ENCODE assay signal across 14 cellular contexts in genomic region chr9:130320697-130321080, GRCh38. TPM values are rescaled to one million over a fixed set of nuclear protein-coding genes. Genes with fewer than 3 reads are reported as not detected.
A peak's percentile ranks its signal among the peaks of the same experiment; 100 is the strongest.
DNase-seq lines count a peak whose midpoint lies in the region; TF ChIP-seq lines count a peak whose summit lies in the region.
"Had no signal": no experiment of that assay in that cellular context is flagged by ENCODE, and none has a peak within 500 bp of the region (broad histone marks: within the 10 kb centered on the region; RNA-seq: fewer than 3 reads in every experiment).

No MANE protein-coding gene starts in this region.

- no peak overlapping the region for H3K27ac Mint-ChIP-seq in Calu3 (ENCODE audit: unreplicated experiment)
- H3K27ac Mint-ChIP-seq: activated CD4-positive, alpha-beta T cell treated with anti-CD3 and anti-CD28 coated beads for 36 hours; activated T-helper 2 cell treated with anti-CD3 and anti-CD28 coated beads, Interferon-gamma antibody, Interleukin-2, Interleukin-4, amounts not matched to agents 10 μg/mL and 5 μg/mL and 100 μg/mL, durations not matched to agents 14 hours and 24 hours and 36 hours; mesothelial cell of epicardium had no signal

- no peak overlapping the region for H3K4me3 Mint-ChIP-seq in Calu3 (ENCODE audit: low read depth, unreplicated experiment)
- H3K4me3 Mint-ChIP-seq: activated CD4-positive, alpha-beta T cell treated with anti-CD3 and anti-CD28 coated beads for 36 hours; mesothelial cell of epicardium had no signal

- no peak overlapping the region for H4K8ac ChIP-seq in neuronal stem cell (ENCODE audit: low read depth, low read length)

- no peak overlapping the region for H2BK5ac ChIP-seq in neuronal stem cell (ENCODE audit: low read length)

- no peak overlapping the region for H2AFZ ChIP-seq in neuronal stem cell (ENCODE audit: low read length)

- H3K4me2 ChIP-seq in neuronal stem cell (ENCODE audit: insufficient read depth, low read length, poor library complexity, severe bottlenecking): no peak overlapping the region

- peak overlapping the region; percentile 27 for H3K18ac ChIP-seq in neuronal stem cell (ENCODE audit: low read length)

- no CpG with 5 or more reads among the region's 18 CpGs for WGBS in neuronal stem cell (ENCODE audit: extremely low coverage in 2 of 2, insufficient read length in 2 of 2, insufficient replicate concordance in 1 of 2), 2 donors

- H3K4ac ChIP-seq in neuronal stem cell (ENCODE audit: low read length): no peak overlapping the region

- H2AK5ac ChIP-seq in neuronal stem cell (ENCODE audit: low read depth, low read length): no peak overlapping the region

- H2BK12ac ChIP-seq in neuronal stem cell (ENCODE audit: low read length): peak overlapping the region; percentile 6

- H3K4me3 ChIP-seq in neuronal stem cell (ENCODE audit: low read length in 2 of 2): no peak overlapping the region
- H3K4me3 ChIP-seq: SJCRH30, tibial artery had no signal

- H3K27ac ChIP-seq in neuronal stem cell (replicated peaks; ENCODE audit: low read length): no peak overlapping the region
- H3K27ac ChIP-seq: C4-2B, SJCRH30 had no signal

- TF ChIP-seq POLR2A in erythroblast (IDR thresholded peaks at IDR 0.05; ENCODE audit: low read length): no peak

- no peaks in the 10 kb centered on the region for H3K4me1 Mint-ChIP-seq in Calu3 (ENCODE audit: low read depth, unreplicated experiment)
- H3K4me1 Mint-ChIP-seq: activated CD4-positive, alpha-beta T cell treated with anti-CD3 and anti-CD28 coated beads for 36 hours had no signal

- intact Hi-C loops in Calu3 (cut with micrococcal nuclease; ENCODE audit: unreplicated experiment): no loop called here

- H3K9ac ChIP-seq in neuronal stem cell (ENCODE audit: low read depth, low read length, poor library complexity): no peak overlapping the region

- BruUV-seq in Calu3 (replicated peaks; lab: Mats Ljungman, UMichigan): no TSS peak

- peak overlapping the region; percentile 58 for H2BK15ac ChIP-seq in neuronal stem cell (ENCODE audit: low read length)

- no peaks in the 10 kb centered on the region for H3K36me3 ChIP-seq in neuronal stem cell (replicated peaks in 1 of 2; ENCODE audit: control insufficient read depth in 2 of 2, insufficient read depth in 2 of 2, low read length in 2 of 2)
- H3K36me3 ChIP-seq: SJCRH30, tibial artery had no signal

- H4K91ac ChIP-seq in neuronal stem cell (ENCODE audit: low read depth, low read length, poor library complexity): no peak overlapping the region

- peaks cover 0 to 78% (median 0%) of the 10 kb centered on the region in 3 experiments for H3K27me3 ChIP-seq in neuronal stem cell (ENCODE audit: control insufficient read depth in 3 of 3, insufficient read depth in 3 of 3, low read depth in 1 of 3, low read length in 3 of 3)
- H3K27me3 ChIP-seq: SJCRH30 had no signal

- H2BK120ac ChIP-seq in neuronal stem cell (ENCODE audit: low read depth, low read length): no peak overlapping the region

- H3K79me1 ChIP-seq in neuronal stem cell (ENCODE audit: low read depth, low read length): no peaks in the 10 kb centered on the region

- H3K36me3 Mint-ChIP-seq in Calu3 (ENCODE audit: insufficient read depth, unreplicated experiment): no peaks in the 10 kb centered on the region
- H3K36me3 Mint-ChIP-seq: mesothelial cell of epicardium had no signal

- H3K4me1 ChIP-seq in neuronal stem cell (ENCODE audit: control insufficient read depth in 2 of 2, insufficient read depth in 1 of 2, low read depth in 1 of 2, low read length in 2 of 2): peaks cover 0 to 13% of the 10 kb centered on the region in 2 donors
- H3K4me1 ChIP-seq: tibial artery had no signal

- peak overlapping the region; percentile 43 for H3K23ac ChIP-seq in neuronal stem cell (ENCODE audit: low read depth, low read length, poor library complexity)

- CTCF ChIA-PET in Calu3 (lab: Charles Lee): no interaction called here

- H3K9me3 Mint-ChIP-seq in Calu3 (ENCODE audit: low read depth, unreplicated experiment): no peaks in the 10 kb centered on the region
- H3K9me3 Mint-ChIP-seq: activated T-helper 2 cell treated with anti-CD3 and anti-CD28 coated beads, Interferon-gamma antibody, Interleukin-2, Interleukin-4, amounts not matched to agents 10 μg/mL and 5 μg/mL and 100 μg/mL, durations not matched to agents 14 hours and 24 hours and 36 hours; mesothelial cell of epicardium had no signal

- no peaks in the 10 kb centered on the region for H3K9me3 ChIP-seq in neuronal stem cell (replicated peaks in 1 of 2; ENCODE audit: control insufficient read depth in 2 of 2, insufficient read depth in 1 of 2, low read depth in 1 of 2, low read length in 2 of 2)
- H3K9me3 ChIP-seq: SJCRH30, tibial artery had no signal

- peak; percentile 43 for DNase-seq in Calu3
- peak; percentile 68 for DNase-seq in RPMI8226
- DNase-seq in erythroblast (lab: John Stamatoyannopoulos, UW): peak; percentile 86 to 87
- no peak for DNase-seq in neuronal stem cell (ENCODE audit: low spot score)
- DNase-seq in NK-92 (lab: John Stamatoyannopoulos, UW; ENCODE audit: unreplicated experiment): no peak
- DNase-seq in NCI-H524 treated with DMSO at 0.1 percent for 48 hours (lab: John Stamatoyannopoulos, UW): no peak
- no peak for DNase-seq in NCI-H446 (lab: John Stamatoyannopoulos, UW)
- DNase-seq in activated CD4-positive, alpha-beta T cell treated with anti-CD3 and anti-CD28 coated beads, Interleukin-2, amount 50 U/mL, for 48 hours: no peak
- DNase-seq: activated CD4-positive, alpha-beta T cell treated with anti-CD3 and anti-CD28 coated beads for 36 hours; tibial artery had no signal

- no peak overlapping the region for H3K14ac ChIP-seq in neuronal stem cell (ENCODE audit: low read length)

- no peak for TF ChIP-seq CTCF in Calu3 (IDR thresholded peaks at IDR 0.05; ENCODE audit: unreplicated experiment)

- peaks cover 100% of the 10 kb centered on the region for H3K27me3 Mint-ChIP-seq in Calu3 (ENCODE audit: unreplicated experiment)

RNA-seq across cellular contexts. Expression of gene HMCN2, which starts 55.1 kb away (rescaled TPM):
- 0.32 TPM in 1 of 2 replicates, not detected in the other for total RNA-seq in Calu3 (2022)
- 0.42 TPM for polyA plus RNA-seq in neuronal stem cell (2013, experiment 1 of 2)
- 0.24 TPM for polyA plus RNA-seq in neuronal stem cell (2013, experiment 2 of 2)
- total RNA-seq: activated T-helper 2 cell treated with anti-CD3 and anti-CD28 coated beads, Interferon-gamma antibody, Interleukin-2, Interleukin-4, amounts not matched to agents 10 μg/mL and 5 μg/mL and 100 μg/mL, durations not matched to agents 14 hours and 24 hours and 36 hours had no signal

Comparison
In these comparisons a context has a peak if more than half of its experiments do, and no peak if none do; other contexts are left out.
1. DNase-seq: peak in Calu3 (single experiment), RPMI8226 (single experiment) and erythroblast (2 of 2); none in neuronal stem cell (single experiment), NK-92 (single experiment), NCI-H524 treated with DMSO at 0.1 percent for 48 hours (single experiment), NCI-H446 (0 of 2) and activated CD4-positive, alpha-beta T cell treated with anti-CD3 and anti-CD28 coated beads, Interleukin-2, amount 50 U/mL, for 48 hours (0 of 2).